ENCODE assay signal across 1 cellular context in the genomic region with DNA sequence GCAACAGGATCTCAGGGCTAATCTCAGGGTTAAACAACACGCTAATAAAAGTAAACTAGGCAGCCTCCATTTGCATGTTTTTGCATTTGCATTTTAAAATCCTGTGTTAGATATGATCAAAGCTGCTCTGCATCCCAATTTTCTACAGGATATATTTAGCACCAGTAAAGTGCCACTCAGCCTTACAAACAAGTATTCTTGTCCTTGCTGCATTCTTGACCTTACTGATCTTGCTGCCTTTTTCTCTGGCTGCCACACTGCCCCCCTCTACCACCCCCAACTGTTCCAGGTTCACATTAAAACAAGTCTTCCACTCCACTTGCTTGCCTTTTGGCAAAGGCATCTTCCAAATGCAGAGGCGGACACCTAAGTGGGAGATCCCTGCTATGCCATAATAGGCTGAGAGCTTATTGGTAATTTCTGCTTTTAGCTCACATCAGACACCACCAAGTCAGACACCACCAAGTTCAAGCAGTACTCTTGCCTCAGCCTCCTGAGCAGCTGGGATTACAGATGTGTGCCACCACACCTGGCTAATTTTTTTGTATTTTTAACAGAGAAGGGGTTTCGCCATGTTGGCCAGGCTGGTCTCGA.
TF ChIP-seq lines count a peak whose summit lies in the region.

No MANE protein-coding gene starts in this region.

TF ChIP-seq in GM23338, 12 proteins besides CTCF, POLR2A, EP300 and RAD21 (continued from another document):
- TF ChIP-seq, protein P1, sequence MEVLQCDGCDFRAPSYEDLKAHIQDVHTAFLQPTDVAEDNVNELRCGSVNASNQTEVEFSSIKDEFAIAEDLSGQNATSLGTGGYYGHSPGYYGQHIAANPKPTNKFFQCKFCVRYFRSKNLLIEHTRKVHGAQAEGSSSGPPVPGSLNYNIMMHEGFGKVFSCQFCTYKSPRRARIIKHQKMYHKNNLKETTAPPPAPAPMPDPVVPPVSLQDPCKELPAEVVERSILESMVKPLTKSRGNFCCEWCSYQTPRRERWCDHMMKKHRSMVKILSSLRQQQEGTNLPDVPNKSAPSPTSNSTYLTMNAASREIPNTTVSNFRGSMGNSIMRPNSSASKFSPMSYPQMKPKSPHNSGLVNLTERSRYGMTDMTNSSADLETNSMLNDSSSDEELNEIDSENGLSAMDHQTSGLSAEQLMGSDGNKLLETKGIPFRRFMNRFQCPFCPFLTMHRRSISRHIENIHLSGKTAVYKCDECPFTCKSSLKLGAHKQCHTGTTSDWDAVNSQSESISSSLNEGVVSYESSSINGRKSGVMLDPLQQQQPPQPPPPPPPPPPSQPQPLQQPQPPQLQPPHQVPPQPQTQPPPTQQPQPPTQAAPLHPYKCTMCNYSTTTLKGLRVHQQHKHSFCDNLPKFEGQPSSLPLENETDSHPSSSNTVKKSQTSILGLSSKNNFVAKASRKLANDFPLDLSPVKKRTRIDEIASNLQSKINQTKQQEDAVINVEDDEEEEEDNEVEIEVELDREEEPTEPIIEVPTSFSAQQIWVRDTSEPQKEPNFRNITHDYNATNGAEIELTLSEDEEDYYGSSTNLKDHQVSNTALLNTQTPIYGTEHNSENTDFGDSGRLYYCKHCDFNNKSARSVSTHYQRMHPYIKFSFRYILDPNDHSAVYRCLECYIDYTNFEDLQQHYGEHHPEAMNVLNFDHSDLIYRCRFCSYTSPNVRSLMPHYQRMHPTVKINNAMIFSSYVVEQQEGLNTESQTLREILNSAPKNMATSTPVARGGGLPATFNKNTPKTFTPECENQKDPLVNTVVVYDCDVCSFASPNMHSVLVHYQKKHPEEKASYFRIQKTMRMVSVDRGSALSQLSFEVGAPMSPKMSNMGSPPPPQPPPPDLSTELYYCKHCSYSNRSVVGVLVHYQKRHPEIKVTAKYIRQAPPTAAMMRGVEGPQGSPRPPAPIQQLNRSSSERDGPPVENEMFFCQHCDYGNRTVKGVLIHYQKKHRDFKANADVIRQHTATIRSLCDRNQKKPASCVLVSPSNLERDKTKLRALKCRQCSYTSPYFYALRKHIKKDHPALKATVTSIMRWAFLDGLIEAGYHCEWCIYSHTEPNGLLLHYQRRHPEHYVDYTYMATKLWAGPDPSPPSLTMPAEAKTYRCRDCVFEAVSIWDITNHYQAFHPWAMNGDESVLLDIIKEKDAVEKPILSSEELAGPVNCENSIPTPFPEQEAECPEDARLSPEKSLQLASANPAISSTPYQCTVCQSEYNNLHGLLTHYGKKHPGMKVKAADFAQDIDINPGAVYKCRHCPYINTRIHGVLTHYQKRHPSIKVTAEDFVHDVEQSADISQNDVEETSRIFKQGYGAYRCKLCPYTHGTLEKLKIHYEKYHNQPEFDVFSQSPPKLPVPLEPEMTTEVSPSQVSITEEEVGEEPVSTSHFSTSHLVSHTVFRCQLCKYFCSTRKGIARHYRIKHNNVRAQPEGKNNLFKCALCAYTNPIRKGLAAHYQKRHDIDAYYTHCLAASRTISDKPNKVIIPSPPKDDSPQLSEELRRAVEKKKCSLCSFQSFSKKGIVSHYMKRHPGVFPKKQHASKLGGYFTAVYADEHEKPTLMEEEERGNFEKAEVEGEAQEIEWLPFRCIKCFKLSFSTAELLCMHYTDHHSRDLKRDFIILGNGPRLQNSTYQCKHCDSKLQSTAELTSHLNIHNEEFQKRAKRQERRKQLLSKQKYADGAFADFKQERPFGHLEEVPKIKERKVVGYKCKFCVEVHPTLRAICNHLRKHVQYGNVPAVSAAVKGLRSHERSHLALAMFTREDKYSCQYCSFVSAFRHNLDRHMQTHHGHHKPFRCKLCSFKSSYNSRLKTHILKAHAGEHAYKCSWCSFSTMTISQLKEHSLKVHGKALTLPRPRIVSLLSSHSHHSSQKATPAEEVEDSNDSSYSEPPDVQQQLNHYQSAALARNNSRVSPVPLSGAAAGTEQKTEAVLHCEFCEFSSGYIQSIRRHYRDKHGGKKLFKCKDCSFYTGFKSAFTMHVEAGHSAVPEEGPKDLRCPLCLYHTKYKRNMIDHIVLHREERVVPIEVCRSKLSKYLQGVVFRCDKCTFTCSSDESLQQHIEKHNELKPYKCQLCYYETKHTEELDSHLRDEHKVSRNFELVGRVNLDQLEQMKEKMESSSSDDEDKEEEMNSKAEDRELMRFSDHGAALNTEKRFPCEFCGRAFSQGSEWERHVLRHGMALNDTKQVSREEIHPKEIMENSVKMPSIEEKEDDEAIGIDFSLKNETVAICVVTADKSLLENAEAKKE (CRISPR knock-in tag; IDR thresholded peaks at IDR 0.05) = no peak
- TF ChIP-seq STAT1 (IDR thresholded peaks at IDR 0.05; ENCODE audit: unreplicated experiment) (no peak), NANOG (IDR thresholded peaks at IDR 0.05; ENCODE audit: borderline replicate concordance) (no peak), POLR2AphosphoS5 (IDR thresholded peaks at IDR 0.05; ENCODE audit: low read depth) (no peak), CREB1 (CRISPR knock-in tag; IDR thresholded peaks at IDR 0.05; ENCODE audit: low read depth) (no peak), JUNB (IDR thresholded peaks at IDR 0.05; ENCODE audit: unreplicated experiment) (no peak)
- TF ChIP-seq, protein P2, sequence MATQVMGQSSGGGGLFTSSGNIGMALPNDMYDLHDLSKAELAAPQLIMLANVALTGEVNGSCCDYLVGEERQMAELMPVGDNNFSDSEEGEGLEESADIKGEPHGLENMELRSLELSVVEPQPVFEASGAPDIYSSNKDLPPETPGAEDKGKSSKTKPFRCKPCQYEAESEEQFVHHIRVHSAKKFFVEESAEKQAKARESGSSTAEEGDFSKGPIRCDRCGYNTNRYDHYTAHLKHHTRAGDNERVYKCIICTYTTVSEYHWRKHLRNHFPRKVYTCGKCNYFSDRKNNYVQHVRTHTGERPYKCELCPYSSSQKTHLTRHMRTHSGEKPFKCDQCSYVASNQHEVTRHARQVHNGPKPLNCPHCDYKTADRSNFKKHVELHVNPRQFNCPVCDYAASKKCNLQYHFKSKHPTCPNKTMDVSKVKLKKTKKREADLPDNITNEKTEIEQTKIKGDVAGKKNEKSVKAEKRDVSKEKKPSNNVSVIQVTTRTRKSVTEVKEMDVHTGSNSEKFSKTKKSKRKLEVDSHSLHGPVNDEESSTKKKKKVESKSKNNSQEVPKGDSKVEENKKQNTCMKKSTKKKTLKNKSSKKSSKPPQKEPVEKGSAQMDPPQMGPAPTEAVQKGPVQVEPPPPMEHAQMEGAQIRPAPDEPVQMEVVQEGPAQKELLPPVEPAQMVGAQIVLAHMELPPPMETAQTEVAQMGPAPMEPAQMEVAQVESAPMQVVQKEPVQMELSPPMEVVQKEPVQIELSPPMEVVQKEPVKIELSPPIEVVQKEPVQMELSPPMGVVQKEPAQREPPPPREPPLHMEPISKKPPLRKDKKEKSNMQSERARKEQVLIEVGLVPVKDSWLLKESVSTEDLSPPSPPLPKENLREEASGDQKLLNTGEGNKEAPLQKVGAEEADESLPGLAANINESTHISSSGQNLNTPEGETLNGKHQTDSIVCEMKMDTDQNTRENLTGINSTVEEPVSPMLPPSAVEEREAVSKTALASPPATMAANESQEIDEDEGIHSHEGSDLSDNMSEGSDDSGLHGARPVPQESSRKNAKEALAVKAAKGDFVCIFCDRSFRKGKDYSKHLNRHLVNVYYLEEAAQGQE (IDR thresholded peaks at IDR 0.05; ENCODE audit: unreplicated experiment) = no peak
- TF ChIP-seq, protein P3, sequence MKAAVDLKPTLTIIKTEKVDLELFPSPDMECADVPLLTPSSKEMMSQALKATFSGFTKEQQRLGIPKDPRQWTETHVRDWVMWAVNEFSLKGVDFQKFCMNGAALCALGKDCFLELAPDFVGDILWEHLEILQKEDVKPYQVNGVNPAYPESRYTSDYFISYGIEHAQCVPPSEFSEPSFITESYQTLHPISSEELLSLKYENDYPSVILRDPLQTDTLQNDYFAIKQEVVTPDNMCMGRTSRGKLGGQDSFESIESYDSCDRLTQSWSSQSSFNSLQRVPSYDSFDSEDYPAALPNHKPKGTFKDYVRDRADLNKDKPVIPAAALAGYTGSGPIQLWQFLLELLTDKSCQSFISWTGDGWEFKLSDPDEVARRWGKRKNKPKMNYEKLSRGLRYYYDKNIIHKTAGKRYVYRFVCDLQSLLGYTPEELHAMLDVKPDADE (IDR thresholded peaks at IDR 0.05) = no peak
